In genomic region chr14:94079891-94080605, GRCh38 we compare ENCODE assay signal across 6 cellular contexts. TPM values are rescaled to one million over a fixed set of nuclear protein-coding genes. Genes with fewer than 3 reads are reported as not detected.
A peak's percentile ranks its signal among the peaks of the same experiment; 100 is the strongest.
DNase-seq lines count a peak whose midpoint lies in the region; ATAC-seq lines count a peak whose summit lies in the region.

No MANE protein-coding gene starts in this region.

- no peaks in the 10 kb centered on the region for H3K9me3 ChIP-seq in thymus (ENCODE audit: control insufficient read depth)

- peak overlapping the region; percentile 99 for H3K4me3 ChIP-seq in thymus (ENCODE audit: low read length)

- no peak for ATAC-seq in GM18870 (IDR thresholded peaks at IDR 0.05; ENCODE audit: unreplicated experiment)

- WGBS in thymus: 7% methylated on average over 13 of the region's 13 CpGs

- peak; percentile 9 for DNase-seq in stimulated activated CD4-positive, alpha-beta T cell treated with anti-CD3 and anti-CD28 coated beads, Interleukin-15, amount 100 ng/mL, for 24 hours
- DNase-seq in stimulated activated CD4-positive, alpha-beta T cell treated with anti-CD3 and anti-CD28 coated beads, Interleukin-2, amount 100 ng/mL, for 24 hours: no peak
- DNase-seq in germinal center (ENCODE audit: low spot score) (peak; percentile 36), H4 (ENCODE audit: low spot score) (no peak)

- H3K27me3 ChIP-seq in thymus (ENCODE audit: control insufficient read depth, insufficient read depth): no peaks in the 10 kb centered on the region

- peaks cover 24% of the 10 kb centered on the region for H3K4me1 ChIP-seq in thymus (ENCODE audit: control insufficient read depth, insufficient read depth, low read length)

- H3K27ac ChIP-seq in thymus (ENCODE audit: low read depth): peak overlapping the region; percentile 98

- peaks cover 12% of the 10 kb centered on the region for H3K36me3 ChIP-seq in thymus (ENCODE audit: control insufficient read depth, insufficient read depth)

RNA-seq across cellular contexts. Expression of gene DDX24, which starts 1.0 kb away (rescaled TPM):
- 103 TPM for polyA plus RNA-seq in thymus
- 110 and 134 TPM in 2 replicates for total RNA-seq in H4 (2014; rRNA removed; shearing (Covaris generic))

RNA-seq across cellular contexts. Expression of gene IFI27L1, which starts 1.1 kb away (rescaled TPM):
- polyA plus RNA-seq in thymus: 16.7 TPM
- 16.1 and 32.8 TPM in 2 replicates for total RNA-seq in H4 (2014; rRNA removed; shearing (Covaris generic))

RNA-seq across cellular contexts. Expression of gene IFI27, which starts 30.5 kb away (rescaled TPM):
- polyA plus RNA-seq in thymus: 839 TPM
- 2,076 and 2,328 TPM in 2 replicates for total RNA-seq in H4 (2014; rRNA removed; shearing (Covaris generic))

RNA-seq across cellular contexts. Expression of gene IFI27L2, which starts 49.4 kb away (rescaled TPM):
- polyA plus RNA-seq in thymus: 118 TPM
- 109 and 122 TPM in 2 replicates for total RNA-seq in H4 (2014; rRNA removed; shearing (Covaris generic))

RNA-seq across cellular contexts. Expression of gene OTUB2, which starts 53.9 kb away (rescaled TPM):
- polyA plus RNA-seq in thymus: 0.27 TPM
- total RNA-seq in H4 (2014; rRNA removed; shearing (Covaris generic)): 1.7 and 2.5 TPM in 2 replicates

Comparison
In these comparisons a context has a peak if more than half of its experiments do, and no peak if none do; other contexts are left out.
1. DNase-seq: peak in stimulated activated CD4-positive, alpha-beta T cell treated with anti-CD3 and anti-CD28 coated beads, Interleukin-15, amount 100 ng/mL, for 24 hours (single experiment) and germinal center (single experiment); none in stimulated activated CD4-positive, alpha-beta T cell treated with anti-CD3 and anti-CD28 coated beads, Interleukin-2, amount 100 ng/mL, for 24 hours (0 of 2) and H4 (single experiment).